ENCODE assay signal across 1 cellular context in the genomic region with DNA sequence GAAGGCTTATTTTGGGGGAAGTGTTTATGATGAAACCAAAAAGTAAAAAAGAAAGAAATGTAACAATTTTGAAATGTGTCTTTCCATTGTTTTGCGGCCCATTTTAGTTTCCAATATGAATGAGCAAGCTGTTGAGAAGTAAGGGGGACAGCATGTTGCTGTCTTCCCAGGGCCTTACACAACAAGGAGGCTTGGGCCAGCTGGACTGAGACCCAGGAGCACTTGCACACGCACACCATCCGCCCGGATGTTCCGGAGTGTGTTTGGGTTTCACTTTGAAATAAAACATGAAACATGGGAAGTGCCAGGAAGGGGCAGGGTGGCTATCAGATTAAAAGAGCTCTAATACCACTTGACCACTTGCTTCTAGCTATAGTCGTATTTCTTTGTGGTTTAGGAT.
TF ChIP-seq lines count a peak whose summit lies in the region.

No MANE protein-coding gene starts in this region.

TF ChIP-seq in WTC11, 78 proteins besides CTCF, POLR2A, EP300 and RAD21 (continued from another document):
- TF ChIP-seq, protein P1, sequence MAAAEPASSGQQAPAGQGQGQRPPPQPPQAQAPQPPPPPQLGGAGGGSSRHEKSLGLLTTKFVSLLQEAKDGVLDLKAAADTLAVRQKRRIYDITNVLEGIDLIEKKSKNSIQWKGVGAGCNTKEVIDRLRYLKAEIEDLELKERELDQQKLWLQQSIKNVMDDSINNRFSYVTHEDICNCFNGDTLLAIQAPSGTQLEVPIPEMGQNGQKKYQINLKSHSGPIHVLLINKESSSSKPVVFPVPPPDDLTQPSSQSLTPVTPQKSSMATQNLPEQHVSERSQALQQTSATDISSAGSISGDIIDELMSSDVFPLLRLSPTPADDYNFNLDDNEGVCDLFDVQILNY (CRISPR knock-in tag; IDR thresholded peaks at IDR 0.05), result no peak
- TF ChIP-seq CBFB (CRISPR knock-in tag; IDR thresholded peaks at IDR 0.05; ENCODE audit: low read depth) (no peak), ZNF219 (CRISPR knock-in tag; IDR thresholded peaks at IDR 0.05; ENCODE audit: borderline replicate concordance) (no peak), ZNF138 (CRISPR knock-in tag; conservative IDR thresholded peaks at IDR 0.05) (no peak), ZNF121 (CRISPR knock-in tag; IDR thresholded peaks at IDR 0.05) (no peak)
- TF ChIP-seq, protein P2, sequence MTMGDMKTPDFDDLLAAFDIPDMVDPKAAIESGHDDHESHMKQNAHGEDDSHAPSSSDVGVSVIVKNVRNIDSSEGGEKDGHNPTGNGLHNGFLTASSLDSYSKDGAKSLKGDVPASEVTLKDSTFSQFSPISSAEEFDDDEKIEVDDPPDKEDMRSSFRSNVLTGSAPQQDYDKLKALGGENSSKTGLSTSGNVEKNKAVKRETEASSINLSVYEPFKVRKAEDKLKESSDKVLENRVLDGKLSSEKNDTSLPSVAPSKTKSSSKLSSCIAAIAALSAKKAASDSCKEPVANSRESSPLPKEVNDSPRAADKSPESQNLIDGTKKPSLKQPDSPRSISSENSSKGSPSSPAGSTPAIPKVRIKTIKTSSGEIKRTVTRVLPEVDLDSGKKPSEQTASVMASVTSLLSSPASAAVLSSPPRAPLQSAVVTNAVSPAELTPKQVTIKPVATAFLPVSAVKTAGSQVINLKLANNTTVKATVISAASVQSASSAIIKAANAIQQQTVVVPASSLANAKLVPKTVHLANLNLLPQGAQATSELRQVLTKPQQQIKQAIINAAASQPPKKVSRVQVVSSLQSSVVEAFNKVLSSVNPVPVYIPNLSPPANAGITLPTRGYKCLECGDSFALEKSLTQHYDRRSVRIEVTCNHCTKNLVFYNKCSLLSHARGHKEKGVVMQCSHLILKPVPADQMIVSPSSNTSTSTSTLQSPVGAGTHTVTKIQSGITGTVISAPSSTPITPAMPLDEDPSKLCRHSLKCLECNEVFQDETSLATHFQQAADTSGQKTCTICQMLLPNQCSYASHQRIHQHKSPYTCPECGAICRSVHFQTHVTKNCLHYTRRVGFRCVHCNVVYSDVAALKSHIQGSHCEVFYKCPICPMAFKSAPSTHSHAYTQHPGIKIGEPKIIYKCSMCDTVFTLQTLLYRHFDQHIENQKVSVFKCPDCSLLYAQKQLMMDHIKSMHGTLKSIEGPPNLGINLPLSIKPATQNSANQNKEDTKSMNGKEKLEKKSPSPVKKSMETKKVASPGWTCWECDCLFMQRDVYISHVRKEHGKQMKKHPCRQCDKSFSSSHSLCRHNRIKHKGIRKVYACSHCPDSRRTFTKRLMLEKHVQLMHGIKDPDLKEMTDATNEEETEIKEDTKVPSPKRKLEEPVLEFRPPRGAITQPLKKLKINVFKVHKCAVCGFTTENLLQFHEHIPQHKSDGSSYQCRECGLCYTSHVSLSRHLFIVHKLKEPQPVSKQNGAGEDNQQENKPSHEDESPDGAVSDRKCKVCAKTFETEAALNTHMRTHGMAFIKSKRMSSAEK (CRISPR knock-in tag; IDR thresholded peaks at IDR 0.05; ENCODE audit: borderline replicate concordance), result no peak
TF ChIP-seq in WTC11: peak in this region for 0.
